Comparison of ENCODE assay signal across 1 cellular context in genomic region chr3:63809607-63810006, GRCh38.
TF ChIP-seq lines count a peak whose summit lies in the region.

No MANE protein-coding gene starts in this region.

TF ChIP-seq in GM23338, 12 proteins besides CTCF, POLR2A, EP300 and RAD21 (continued from another document):
- TF ChIP-seq ZNF462 (CRISPR knock-in tag; IDR thresholded peaks at IDR 0.05) (no peak), NANOG (IDR thresholded peaks at IDR 0.05; ENCODE audit: borderline replicate concordance) (no peak), REST (IDR thresholded peaks at IDR 0.05; ENCODE audit: unreplicated experiment) (no peak), EZH2 (IDR thresholded peaks at IDR 0.05; ENCODE audit: low read depth, unreplicated experiment) (no peak), ZNF331 (CRISPR knock-in tag; IDR thresholded peaks at IDR 0.05; ENCODE audit: low read depth) (no peak), POLR2AphosphoS5 (IDR thresholded peaks at IDR 0.05; ENCODE audit: low read depth) (no peak), EZH2phosphoT487 (IDR thresholded peaks at IDR 0.05; ENCODE audit: unreplicated experiment) (no peak), JUNB (IDR thresholded peaks at IDR 0.05; ENCODE audit: unreplicated experiment) (no peak), ZNF114 (CRISPR knock-in tag; IDR thresholded peaks at IDR 0.05) (no peak), STAT1 (IDR thresholded peaks at IDR 0.05; ENCODE audit: unreplicated experiment) (no peak)
TF ChIP-seq in GM23338: peak in this region for 0.
